21 cellular contexts compared by ENCODE assay signal in genomic region chr14:54317396-54317795, GRCh38.
A peak's percentile ranks its signal among the peaks of the same experiment; 100 is the strongest.
DNase-seq lines count a peak whose midpoint lies in the region; ATAC-seq, FAIRE-seq and TF ChIP-seq lines count a peak whose summit lies in the region.
"Had no signal": no experiment of that assay in that cellular context is flagged by ENCODE, and none has a peak within 500 bp of the region (broad histone marks: within the 10 kb centered on the region; RNA-seq: fewer than 3 reads in every experiment).

No MANE protein-coding gene starts in this region.

- H3K9ac ChIP-seq in adipocyte (ENCODE audit: low read length) = no peak overlapping the region

- intact Hi-C loops in Right ventricle myocardium superior (cut with DNase I) = no loop called here

- no peaks in the 10 kb centered on the region for H3K9me3 Mint-ChIP-seq in nephron progenitor cell
- H3K9me3 Mint-ChIP-seq: CD8-positive, alpha-beta T cell had no signal

- H3K36me3 ChIP-seq in adipocyte (ENCODE audit: control insufficient read depth, insufficient read depth, low read length, severe bottlenecking) = no peaks in the 10 kb centered on the region

- no peaks in the 10 kb centered on the region for H3K36me3 Mint-ChIP-seq in nephron progenitor cell (ENCODE audit: low read depth)
- H3K36me3 Mint-ChIP-seq: CD8-positive, alpha-beta T cell had no signal

- peaks cover 51% of the 10 kb centered on the region for H3K27me3 ChIP-seq in adipocyte (replicated peaks; ENCODE audit: control insufficient read depth, insufficient read depth, low read length)

- TF ChIP-seq CTCF in nephron progenitor cell (IDR thresholded peaks at IDR 0.05) = no peak

- H3K4me3 ChIP-seq in adipocyte (ENCODE audit: low read length) = no peak overlapping the region
- H3K4me3 ChIP-seq: SK-N-MC had no signal

- no peak for DNase-seq in HTR-8/SVneo (ENCODE audit: insufficient read length, low spot score)
- DNase-seq in adipocyte (ENCODE audit: low read depth) = peak; percentile 44
- no peak for DNase-seq in nephron progenitor cell
- no peak for DNase-seq in NCI-H524 (lab: John Stamatoyannopoulos, UW)
- DNase-seq in DMS153 (lab: John Stamatoyannopoulos, UW) = no peak
- no peak for DNase-seq in Right ventricle myocardium superior
- DNase-seq: C1 segment of cervical spinal cord; CD8-positive, alpha-beta T cell; GDM1; H7; KBM-7; NCI-H1092 treated with DMSO at 0.1 percent for 48 hours; NCI-H1436 treated with DMSO at 0.1 percent for 48 hours; NCI-H1930; NCI-H226; NCI-H510A treated with DMSO at 0.1 percent for 48 hours; NCI-H774; OCI-M1 had no signal

- ATAC-seq in HG02973 (IDR thresholded peaks at IDR 0.05; ENCODE audit: unreplicated experiment) (no peak), Right ventricle myocardium superior (ENCODE audit: poor library complexity) (no peak)
- ATAC-seq: CD8-positive, alpha-beta T cell; Right ventricle myocardium inferior had no signal

- peak overlapping the region; percentile 23 for H3K4me3 Mint-ChIP-seq in nephron progenitor cell
- H3K4me3 Mint-ChIP-seq: CD8-positive, alpha-beta T cell had no signal

- H3K27me3 Mint-ChIP-seq in nephron progenitor cell (ENCODE audit: low read depth, poor library complexity) = peaks cover 9% of the 10 kb centered on the region

- FAIRE-seq in HTR-8/SVneo (lab: Jason Lieb, UNC) = peak; percentile 86

- H3K27ac Mint-ChIP-seq in nephron progenitor cell = peak overlapping the region; percentile 98
- H3K27ac Mint-ChIP-seq: CD8-positive, alpha-beta T cell had no signal

- H3K4me1 ChIP-seq in adipocyte (ENCODE audit: control insufficient read depth, insufficient read depth, low read length) = peaks cover 6% of the 10 kb centered on the region

- peaks cover 76% of the 10 kb centered on the region for H3K4me1 Mint-ChIP-seq in nephron progenitor cell

- no peaks in the 10 kb centered on the region for H3K9me3 ChIP-seq in adipocyte (ENCODE audit: control insufficient read depth, low read length)
